In the genomic region with DNA sequence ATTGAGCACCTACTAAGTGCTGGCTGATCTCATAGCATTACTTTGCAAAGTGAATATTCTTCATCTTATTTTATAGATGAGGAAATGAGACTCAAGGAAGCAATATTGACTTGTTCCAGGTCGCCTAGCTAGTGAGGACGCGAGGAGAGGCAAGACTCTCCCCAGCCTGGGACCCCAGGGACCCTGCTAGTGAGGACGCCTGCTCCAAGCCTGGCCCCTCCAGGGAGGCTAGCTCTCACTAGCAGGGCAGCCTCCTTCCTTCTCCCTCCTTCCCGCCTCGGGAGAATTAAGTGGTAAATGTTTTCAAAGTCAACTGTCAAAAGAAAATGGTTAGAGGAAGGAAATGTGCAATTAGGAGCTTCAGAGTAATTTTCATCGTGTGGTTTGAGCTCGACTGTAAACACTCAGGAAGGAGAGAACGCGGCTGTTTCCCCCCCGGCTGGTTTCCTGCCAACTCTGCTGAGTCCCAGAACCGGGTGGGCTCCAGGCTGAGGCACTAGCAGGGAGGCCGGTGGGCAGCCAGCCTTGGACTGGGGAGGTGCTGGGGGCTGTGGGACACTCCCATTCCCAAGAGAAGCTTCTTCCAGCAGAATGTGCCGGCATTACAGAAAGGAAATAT, we compare ENCODE assay signal across 1 cellular context.
TF ChIP-seq lines count a peak whose summit lies in the region.

No MANE protein-coding gene starts in this region.

TF ChIP-seq in WTC11, 78 proteins besides CTCF, POLR2A, EP300 and RAD21 (continued from another document):
- TF ChIP-seq, protein P1, sequence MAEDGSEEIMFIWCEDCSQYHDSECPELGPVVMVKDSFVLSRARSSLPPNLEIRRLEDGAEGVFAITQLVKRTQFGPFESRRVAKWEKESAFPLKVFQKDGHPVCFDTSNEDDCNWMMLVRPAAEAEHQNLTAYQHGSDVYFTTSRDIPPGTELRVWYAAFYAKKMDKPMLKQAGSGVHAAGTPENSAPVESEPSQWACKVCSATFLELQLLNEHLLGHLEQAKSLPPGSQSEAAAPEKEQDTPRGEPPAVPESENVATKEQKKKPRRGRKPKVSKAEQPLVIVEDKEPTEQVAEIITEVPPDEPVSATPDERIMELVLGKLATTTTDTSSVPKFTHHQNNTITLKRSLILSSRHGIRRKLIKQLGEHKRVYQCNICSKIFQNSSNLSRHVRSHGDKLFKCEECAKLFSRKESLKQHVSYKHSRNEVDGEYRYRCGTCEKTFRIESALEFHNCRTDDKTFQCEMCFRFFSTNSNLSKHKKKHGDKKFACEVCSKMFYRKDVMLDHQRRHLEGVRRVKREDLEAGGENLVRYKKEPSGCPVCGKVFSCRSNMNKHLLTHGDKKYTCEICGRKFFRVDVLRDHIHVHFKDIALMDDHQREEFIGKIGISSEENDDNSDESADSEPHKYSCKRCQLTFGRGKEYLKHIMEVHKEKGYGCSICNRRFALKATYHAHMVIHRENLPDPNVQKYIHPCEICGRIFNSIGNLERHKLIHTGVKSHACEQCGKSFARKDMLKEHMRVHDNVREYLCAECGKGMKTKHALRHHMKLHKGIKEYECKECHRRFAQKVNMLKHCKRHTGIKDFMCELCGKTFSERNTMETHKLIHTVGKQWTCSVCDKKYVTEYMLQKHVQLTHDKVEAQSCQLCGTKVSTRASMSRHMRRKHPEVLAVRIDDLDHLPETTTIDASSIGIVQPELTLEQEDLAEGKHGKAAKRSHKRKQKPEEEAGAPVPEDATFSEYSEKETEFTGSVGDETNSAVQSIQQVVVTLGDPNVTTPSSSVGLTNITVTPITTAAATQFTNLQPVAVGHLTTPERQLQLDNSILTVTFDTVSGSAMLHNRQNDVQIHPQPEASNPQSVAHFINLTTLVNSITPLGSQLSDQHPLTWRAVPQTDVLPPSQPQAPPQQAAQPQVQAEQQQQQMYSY (CRISPR knock-in tag; IDR thresholded peaks at IDR 0.05), result no peak
- no peak for TF ChIP-seq RELA (CRISPR knock-in tag; IDR thresholded peaks at IDR 0.05; ENCODE audit: borderline replicate concordance)
- no peak for TF ChIP-seq RORB (CRISPR knock-in tag; IDR thresholded peaks at IDR 0.05)
- TF ChIP-seq JAZF1 (CRISPR knock-in tag; IDR thresholded peaks at IDR 0.05), result no peak
- TF ChIP-seq KAT7 (CRISPR knock-in tag; IDR thresholded peaks at IDR 0.05; ENCODE audit: borderline replicate concordance), result no peak
- no peak for TF ChIP-seq SMAD3 (CRISPR knock-in tag; IDR thresholded peaks at IDR 0.05; ENCODE audit: borderline replicate concordance)
- TF ChIP-seq, protein P2, sequence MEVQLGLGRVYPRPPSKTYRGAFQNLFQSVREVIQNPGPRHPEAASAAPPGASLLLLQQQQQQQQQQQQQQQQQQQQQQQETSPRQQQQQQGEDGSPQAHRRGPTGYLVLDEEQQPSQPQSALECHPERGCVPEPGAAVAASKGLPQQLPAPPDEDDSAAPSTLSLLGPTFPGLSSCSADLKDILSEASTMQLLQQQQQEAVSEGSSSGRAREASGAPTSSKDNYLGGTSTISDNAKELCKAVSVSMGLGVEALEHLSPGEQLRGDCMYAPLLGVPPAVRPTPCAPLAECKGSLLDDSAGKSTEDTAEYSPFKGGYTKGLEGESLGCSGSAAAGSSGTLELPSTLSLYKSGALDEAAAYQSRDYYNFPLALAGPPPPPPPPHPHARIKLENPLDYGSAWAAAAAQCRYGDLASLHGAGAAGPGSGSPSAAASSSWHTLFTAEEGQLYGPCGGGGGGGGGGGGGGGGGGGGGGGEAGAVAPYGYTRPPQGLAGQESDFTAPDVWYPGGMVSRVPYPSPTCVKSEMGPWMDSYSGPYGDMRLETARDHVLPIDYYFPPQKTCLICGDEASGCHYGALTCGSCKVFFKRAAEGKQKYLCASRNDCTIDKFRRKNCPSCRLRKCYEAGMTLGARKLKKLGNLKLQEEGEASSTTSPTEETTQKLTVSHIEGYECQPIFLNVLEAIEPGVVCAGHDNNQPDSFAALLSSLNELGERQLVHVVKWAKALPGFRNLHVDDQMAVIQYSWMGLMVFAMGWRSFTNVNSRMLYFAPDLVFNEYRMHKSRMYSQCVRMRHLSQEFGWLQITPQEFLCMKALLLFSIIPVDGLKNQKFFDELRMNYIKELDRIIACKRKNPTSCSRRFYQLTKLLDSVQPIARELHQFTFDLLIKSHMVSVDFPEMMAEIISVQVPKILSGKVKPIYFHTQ (CRISPR knock-in tag; IDR thresholded peaks at IDR 0.05), result no peak
- TF ChIP-seq, protein P3, sequence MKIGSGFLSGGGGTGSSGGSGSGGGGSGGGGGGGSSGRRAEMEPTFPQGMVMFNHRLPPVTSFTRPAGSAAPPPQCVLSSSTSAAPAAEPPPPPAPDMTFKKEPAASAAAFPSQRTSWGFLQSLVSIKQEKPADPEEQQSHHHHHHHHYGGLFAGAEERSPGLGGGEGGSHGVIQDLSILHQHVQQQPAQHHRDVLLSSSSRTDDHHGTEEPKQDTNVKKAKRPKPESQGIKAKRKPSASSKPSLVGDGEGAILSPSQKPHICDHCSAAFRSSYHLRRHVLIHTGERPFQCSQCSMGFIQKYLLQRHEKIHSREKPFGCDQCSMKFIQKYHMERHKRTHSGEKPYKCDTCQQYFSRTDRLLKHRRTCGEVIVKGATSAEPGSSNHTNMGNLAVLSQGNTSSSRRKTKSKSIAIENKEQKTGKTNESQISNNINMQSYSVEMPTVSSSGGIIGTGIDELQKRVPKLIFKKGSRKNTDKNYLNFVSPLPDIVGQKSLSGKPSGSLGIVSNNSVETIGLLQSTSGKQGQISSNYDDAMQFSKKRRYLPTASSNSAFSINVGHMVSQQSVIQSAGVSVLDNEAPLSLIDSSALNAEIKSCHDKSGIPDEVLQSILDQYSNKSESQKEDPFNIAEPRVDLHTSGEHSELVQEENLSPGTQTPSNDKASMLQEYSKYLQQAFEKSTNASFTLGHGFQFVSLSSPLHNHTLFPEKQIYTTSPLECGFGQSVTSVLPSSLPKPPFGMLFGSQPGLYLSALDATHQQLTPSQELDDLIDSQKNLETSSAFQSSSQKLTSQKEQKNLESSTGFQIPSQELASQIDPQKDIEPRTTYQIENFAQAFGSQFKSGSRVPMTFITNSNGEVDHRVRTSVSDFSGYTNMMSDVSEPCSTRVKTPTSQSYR (CRISPR knock-in tag; IDR thresholded peaks at IDR 0.05), result no peak
- TF ChIP-seq ZNF219 (CRISPR knock-in tag; IDR thresholded peaks at IDR 0.05; ENCODE audit: borderline replicate concordance), result no peak
TF ChIP-seq in WTC11: peak in this region for 0.
